Comparison of ENCODE assay signal across 18 cellular contexts in the genomic region with DNA sequence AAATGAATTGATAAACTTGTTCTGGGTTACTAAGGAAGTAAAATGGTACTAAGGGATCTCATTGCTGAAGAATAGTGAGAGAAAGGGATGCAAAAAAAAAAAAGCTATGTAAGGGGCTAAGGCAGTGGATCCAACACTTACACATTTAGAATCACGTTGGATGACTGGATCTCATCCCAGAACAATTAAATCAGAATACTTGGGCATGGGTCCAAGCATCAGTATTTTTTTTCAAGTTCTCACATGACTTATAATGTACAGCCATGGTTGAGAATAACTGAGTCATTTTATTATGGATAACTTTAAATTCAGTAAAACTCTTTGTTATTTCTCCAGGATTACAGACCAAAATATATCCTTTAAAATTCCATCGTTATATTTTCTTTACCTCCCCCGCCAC. TPM values are rescaled to one million over a fixed set of nuclear protein-coding genes. Genes with fewer than 3 reads are reported as not detected.
DNase-seq lines count a peak whose midpoint lies in the region; FAIRE-seq and TF ChIP-seq lines count a peak whose summit lies in the region.
"Had no signal": no experiment of that assay in that cellular context is flagged by ENCODE, and none has a peak within 500 bp of the region (broad histone marks: within the 10 kb centered on the region; RNA-seq: fewer than 3 reads in every experiment).

No MANE protein-coding gene starts in this region.

- H3K9me3 ChIP-seq in HEK293 (ENCODE audit: control insufficient read depth, insufficient read depth, low read depth, low read length), result no peaks in the 10 kb centered on the region
- no peaks in the 10 kb centered on the region for H3K9me3 ChIP-seq in right atrium auricular region
- H3K9me3 ChIP-seq: A549, BE2C had no signal

- CTCF ChIA-PET in HEK293 (lab: Yijun Ruan, JAX), result no interaction called here

- H3K36me3 ChIP-seq in HEK293 (ENCODE audit: control insufficient read depth in 2 of 2, insufficient read depth in 1 of 2, low read length in 2 of 2), result no peaks in the 10 kb centered on the region
- H3K36me3 ChIP-seq in bronchial epithelial cell (ENCODE audit: control insufficient read depth, insufficient read depth, low read length), result no peaks in the 10 kb centered on the region
- H3K36me3 ChIP-seq in right atrium auricular region, result peaks cover 21% of the 10 kb centered on the region
- H3K36me3 ChIP-seq: BE2C had no signal

- FAIRE-seq in bronchial epithelial cell (lab: Jason Lieb, UNC), result no peak
- FAIRE-seq: A549, D721Med, GM12892, HepG2, HTR-8/SVneo had no signal

- DNase-seq in NCI-H1105 (lab: John Stamatoyannopoulos, UW) (peak; percentile 60), bronchial epithelial cell (ENCODE audit: low read depth) (peak; percentile 55), retinal pigment epithelial cell (ENCODE audit: low read depth) (peak; percentile 79), right atrium auricular region (ENCODE audit: low spot score) (no peak), DMS114 treated with DMSO at 0.1 percent for 48 hours (lab: John Stamatoyannopoulos, UW; ENCODE audit: unreplicated experiment) (no peak)
- DNase-seq: BE2C; CD4-positive, alpha-beta memory T cell; DND-41; GDM1; H7 had no signal

- POLR2A ChIA-PET in HEK293 (lab: Yijun Ruan, JAX), result no interaction called here

- no peak overlapping the region for H3K27ac ChIP-seq in HEK293 (ENCODE audit: extremely low read depth, low read depth, low read length)
- H3K27ac ChIP-seq in right atrium auricular region, result peak overlapping the region in 1 of 2 donors; percentile 30
- H3K27ac ChIP-seq: A549, C4-2B had no signal

- H3K27me3 ChIP-seq in bronchial epithelial cell (ENCODE audit: control insufficient read depth, insufficient read depth, low read length) (no peaks in the 10 kb centered on the region), right atrium auricular region (no peaks in the 10 kb centered on the region)
- H3K27me3 ChIP-seq: BE2C had no signal

- no peak overlapping the region for H3K4me3 ChIP-seq in HEK293 (ENCODE audit: low read depth, low read length)
- H3K4me3 ChIP-seq in bronchial epithelial cell (ENCODE audit: low read depth, low read length), result no peak overlapping the region
- no peak overlapping the region for H3K4me3 ChIP-seq in retinal pigment epithelial cell (ENCODE audit: low read length)
- no peak overlapping the region for H3K4me3 ChIP-seq in right atrium auricular region
- H3K4me3 ChIP-seq: A549, GM23338 had no signal

- H3K4me1 ChIP-seq in HEK293 (ENCODE audit: control insufficient read depth, insufficient read depth, low read length) (no peaks in the 10 kb centered on the region), right atrium auricular region (no peaks in the 10 kb centered on the region)
- H3K4me1 ChIP-seq: A549, BE2C had no signal

- no peak for TF ChIP-seq CTCF in HEK293 (tag by site-specific recombination; IDR thresholded peaks at IDR 0.05)
- no peak for TF ChIP-seq CTCF in bronchial epithelial cell (IDR thresholded peaks at IDR 0.05; ENCODE audit: insufficient read depth, low read length, severe bottlenecking)
- no peak for TF ChIP-seq CTCF in retinal pigment epithelial cell (conservative IDR thresholded peaks at IDR 0.05; ENCODE audit: low read depth, low read length)
- no peak for TF ChIP-seq CTCF in right atrium auricular region (IDR thresholded peaks at IDR 0.05)

TF ChIP-seq in HEK293, 187 proteins besides CTCF, POLR2A, EP300 and RAD21:
- TF ChIP-seq ZNF558 (tag by site-specific recombination; IDR thresholded peaks at IDR 0.05) (no peak), ZBTB48 (tag by site-specific recombination; IDR thresholded peaks at IDR 0.05) (peak; percentile 42; the same call in 1 of the 2 replicates), ZNF132 (tag by site-specific recombination; IDR thresholded peaks at IDR 0.05; ENCODE audit: borderline replicate concordance) (no peak), ZNF112 (tag by site-specific recombination; IDR thresholded peaks at IDR 0.05) (no peak), GFI1B (tag by site-specific recombination; IDR thresholded peaks at IDR 0.05) (0 out of 2 replicates have a peak, but pooled peaks have one; percentile 18)

RNA-seq across cellular contexts. Expression of gene DSC1, which starts 8.5 kb away (rescaled TPM):
- total RNA-seq in bronchial epithelial cell, result 0.38 TPM in 1 of 2 replicates, not detected in the other
- 10 to 100 TPM; 54.0 to 75.3 TPM for total RNA-seq in right atrium auricular region
- total RNA-seq: GM23338, H7, HepG2 had no signal

RNA-seq across cellular contexts. Expression of gene DSC2, which starts 52.0 kb away (rescaled TPM):
- total RNA-seq in bronchial epithelial cell (49.0 and 111 TPM in 2 replicates), right atrium auricular region (10 to 100 TPM; 19.3 to 19.5 TPM)
- total RNA-seq: CD4-positive, alpha-beta memory T cell had no signal

Comparison
In these comparisons a context has a peak if more than half of its experiments do, and no peak if none do; other contexts are left out.
1. DNase-seq: peak in NCI-H1105 (single experiment), bronchial epithelial cell (single experiment) and retinal pigment epithelial cell (single experiment); none in right atrium auricular region (single experiment) and DMS114 treated with DMSO at 0.1 percent for 48 hours (single experiment).
2. RNA of gene DSC1, which starts 8.5 kb away (total RNA-seq): 54.0 to 75.3 TPM in right atrium auricular region; 0.38 TPM in bronchial epithelial cell; every median in the first group is over 10 times any median in the second.